8 cellular contexts compared by ENCODE assay signal in genomic region chr18:76822510-76823165, GRCh38. TPM values are rescaled to one million over a fixed set of nuclear protein-coding genes. Genes with fewer than 3 reads are reported as not detected.
A peak's percentile ranks its signal among the peaks of the same experiment; 100 is the strongest.
DNase-seq lines count a peak whose midpoint lies in the region; ATAC-seq and TF ChIP-seq lines count a peak whose summit lies in the region.

Gene ZNF236 (plus strand): TSS chr18:76822557. CDS start chr18:76822608, 51 bp downstream.

- H3K27me3 ChIP-seq in ACC112 (ENCODE audit: insufficient read depth, low read length) = no peaks in the 10 kb centered on the region

- TF ChIP-seq POLR2A in lower leg skin (IDR thresholded peaks at IDR 0.05) = no peak

- peak; percentile 59 for DNase-seq in NCI-H2196 treated with DMSO at 0.1 percent for 48 hours (lab: John Stamatoyannopoulos, UW; ENCODE audit: unreplicated experiment)
- DNase-seq in activated CD4-positive, alpha-beta T cell treated with anti-CD3 and anti-CD28 coated beads, Interleukin-2, amount 50 U/mL, for 4 hours = peak; percentile 55 to 62
- peak; percentile 48 to 85 for DNase-seq in dermis microvascular lymphatic vessel endothelial cell (ENCODE audit: low read depth in 2 of 2)
- DNase-seq in lower leg skin (ENCODE audit: low spot score in 2 of 2) = peak; percentile 41 to 91
- DNase-seq in stimulated activated CD4-positive, alpha-beta T cell treated with anti-CD3 and anti-CD28 coated beads, TNF-alpha, amount 100 ng/mL, for 1 hour (ENCODE audit: low read depth in 3 of 3, low spot score in 1 of 3) = peak; percentile 17 to 45 (median 44)

- ATAC-seq in GM18511 (IDR thresholded peaks at IDR 0.05; ENCODE audit: unreplicated experiment) = peak; percentile 49
- ATAC-seq in HG02981 (IDR thresholded peaks at IDR 0.05; ENCODE audit: unreplicated experiment) = peak; percentile 43

- H3K4me3 ChIP-seq in ACC112 (ENCODE audit: low read depth, low read length) (peak within 1 kb of the TSS; percentile 98), lower leg skin (ENCODE audit: low read depth, poor library complexity, severe bottlenecking) (peak within 1 kb of the TSS; percentile 50)

- H3K27ac ChIP-seq in ACC112 (ENCODE audit: low read depth, low read length) = peak within 1 kb of the TSS; percentile 54

- intact Hi-C loops in lower leg skin (cut with DNase I; ENCODE audit: low total_unique reads) = no loop called here

- H3K36me3 ChIP-seq in ACC112 (ENCODE audit: insufficient read depth, low read length) = no peaks in the 10 kb centered on the region

- H3K4me1 ChIP-seq in ACC112 (ENCODE audit: control insufficient read depth, insufficient read depth, low read length, unreplicated experiment) = peaks cover 12% of the 10 kb centered on the region

- WGBS in lower leg skin, 2 donors = 0% methylated on average over 64 of the region's 113 CpGs; no CpG with 5 or more reads in 1 of the 2 donors

- no peak for TF ChIP-seq CTCF in lower leg skin (IDR thresholded peaks at IDR 0.05)

- H3K79me2 ChIP-seq in ACC112 (ENCODE audit: control insufficient read depth, insufficient read depth, low read length, unreplicated experiment) = peaks cover 75% of the 10 kb centered on the region

- H2AFZ ChIP-seq in ACC112 (ENCODE audit: low read length, unreplicated experiment) = peak within 1 kb of the TSS; percentile 85

RNA-seq across cellular contexts. Expression of gene ZNF236, which starts in this region (rescaled TPM):
- total RNA-seq in dermis microvascular lymphatic vessel endothelial cell (3.9 and 7.1 TPM in 2 replicates), lower leg skin (10 to 100 TPM in 3 of 4 donors, 1 to 10 TPM in 1; 8.9 to 15.2 (median 11.8) TPM)

Comparison
In these comparisons a context has a peak if more than half of its experiments do, and no peak if none do; other contexts are left out.
1. Peak in every context shown above with its lines: DNase-seq, ATAC-seq, H3K4me3 ChIP-seq and H3K27ac ChIP-seq.